In the genomic region with DNA sequence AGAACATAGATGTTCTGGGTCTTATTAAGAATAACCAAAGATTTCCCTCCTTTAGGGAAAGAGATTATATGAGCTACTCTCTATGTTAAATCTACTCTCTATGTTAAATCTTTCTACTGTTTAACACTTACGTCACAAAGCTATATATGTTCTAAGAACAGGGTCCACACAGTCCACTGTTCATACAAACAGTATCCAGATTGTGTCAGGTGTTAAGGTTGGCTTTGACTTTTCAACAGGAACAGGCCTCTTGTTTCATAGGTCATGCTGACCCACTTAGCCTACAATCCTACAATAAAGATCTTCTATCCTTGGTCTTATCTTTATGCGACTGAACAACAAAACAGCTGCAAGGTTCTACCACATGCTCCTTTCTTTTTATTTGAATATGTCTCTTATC, we compare ENCODE assay signal across 32 cellular contexts.
"Had no signal": no experiment of that assay in that cellular context is flagged by ENCODE, and none has a peak within 500 bp of the region (broad histone marks: within the 10 kb centered on the region; RNA-seq: fewer than 3 reads in every experiment).

No MANE protein-coding gene starts in this region.

- H3K4me3 ChIP-seq: adrenal gland, body of pancreas, breast epithelium had no signal

- H3K27me3 ChIP-seq: adrenal gland, body of pancreas, brain microvascular endothelial cell, breast epithelium had no signal

- ATAC-seq: activated CD8-positive, alpha-beta T cell treated with anti-CD3 and anti-CD28 coated beads for 36 hours; activated naive CD4-positive, alpha-beta T cell treated with anti-CD3 and anti-CD28 coated beads, Interleukin-2, amount 50 U/mL, for 72 hours; activated T-cell treated with anti-CD3 and anti-CD28 coated beads, Interleukin-2, amount 50 U/mL, for 4 hours; activated T-cell treated with anti-CD3 and anti-CD28 coated beads, Interleukin-2, amount 50 U/mL, for 72 hours; activated T-helper 17 cell treated with anti-CD3 and anti-CD28 coated beads, Interleukin-2, amount 50 U/mL, for 72 hours; body of pancreas had no signal

- H3K9me3 ChIP-seq: adrenal gland, body of pancreas, breast epithelium had no signal

- DNase-seq: activated B cell treated with CpG ODN at 0.5 μM for 24 hours; activated CD4-positive, alpha-beta memory T cell treated with anti-CD3 and anti-CD28 coated beads for 36 hours; activated CD4-positive, alpha-beta T cell treated with anti-CD3 and anti-CD28 coated beads for 4 hours; activated CD4-positive, alpha-beta T cell treated with anti-CD3 and anti-CD28 coated beads, Interleukin-2, amount 10 ng/mL, durations not matched to agents 24 days and 14 days; activated CD4-positive, alpha-beta T cell treated with anti-CD3 and anti-CD28 coated beads, Interleukin-2, amount 50 U/mL, for 1 hour; activated CD4-positive, alpha-beta T cell treated with anti-CD3 and anti-CD28 coated beads, Interleukin-2, amount 50 U/mL, for 4 hours; activated CD4-positive, CD25-positive, alpha-beta regulatory T cell treated with anti-CD3 and anti-CD28 coated beads, Interleukin-2, amount 50 U/mL, for 72 hours; activated CD8-positive, alpha-beta memory T cell treated with anti-CD3 and anti-CD28 coated beads, Interleukin-2, amount 50 U/mL, for 4 hours; activated CD8-positive, alpha-beta T cell treated with anti-CD3 and anti-CD28 coated beads for 36 hours; activated effector memory CD4-positive, alpha-beta T cell treated with anti-CD3 and anti-CD28 coated beads, Interleukin-2, amount 50 U/mL, for 16 hours; activated gamma-delta T cell treated with Interleukin-2 at 50 U/mL for 16 hours; activated naive CD4-positive, alpha-beta T cell; activated naive CD4-positive, alpha-beta T cell treated with anti-CD3 and anti-CD28 coated beads for 36 hours; activated naive CD4-positive, alpha-beta T cell treated with anti-CD3 and anti-CD28 coated beads, Interleukin-2, amount 50 U/mL, for 16 hours; activated naive CD8-positive, alpha-beta T cell treated with anti-CD3 and anti-CD28 coated beads for 36 hours; activated T-cell treated with anti-CD3 and anti-CD28 coated beads for 4 hours; activated T-cell treated with anti-CD3 and anti-CD28 coated beads, Interleukin-2, amount 50 U/mL, for 1 hour; activated T-cell treated with anti-CD3 and anti-CD28 coated beads, Interleukin-2, amount 50 U/mL, for 4 hours; activated T-cell treated with anti-CD3 and anti-CD28 coated beads, Interleukin-2, amount 50 U/mL, for 72 hours; adrenal gland; amniotic stem cell; aorta; body of pancreas; brain microvascular endothelial cell; central memory CD4-positive, alpha-beta T cell; T-helper 1 cell; T-helper 2 cell; T-helper 9 cell had no signal

- H3K27ac ChIP-seq: adrenal gland, body of pancreas, brain microvascular endothelial cell, breast epithelium, VCaP had no signal

- H3K36me3 ChIP-seq: adrenal gland, brain microvascular endothelial cell, breast epithelium had no signal

- H3K4me1 ChIP-seq: adrenal gland, body of pancreas, breast epithelium had no signal
